Comparison of ENCODE assay signal across 17 cellular contexts in the genomic region with DNA sequence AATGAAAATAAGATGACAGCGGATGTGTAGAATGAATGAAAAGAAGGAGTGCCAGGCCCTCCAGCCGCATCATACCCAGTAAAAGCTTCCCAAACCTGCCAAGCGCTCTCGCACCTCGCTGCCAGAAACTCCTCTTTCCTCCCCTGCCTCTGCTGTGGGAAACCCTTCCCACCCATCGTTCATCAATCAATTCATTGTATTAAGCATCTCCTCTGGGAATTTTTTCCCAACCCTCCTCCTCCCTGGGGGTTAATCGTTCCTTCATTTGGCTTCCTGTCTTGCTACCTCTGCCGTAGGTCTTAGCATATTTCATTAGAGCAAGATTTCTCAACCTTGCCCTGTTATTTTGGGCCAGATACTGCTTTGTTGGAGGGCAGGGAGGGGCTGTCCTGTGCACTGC.
DNase-seq lines count a peak whose midpoint lies in the region; ATAC-seq and TF ChIP-seq lines count a peak whose summit lies in the region.
"Had no signal": no experiment of that assay in that cellular context is flagged by ENCODE, and none has a peak within 500 bp of the region (broad histone marks: within the 10 kb centered on the region; RNA-seq: fewer than 3 reads in every experiment).

No MANE protein-coding gene starts in this region.

- H3K36me3 ChIP-seq in sigmoid colon, result no peaks in the 10 kb centered on the region
- H3K36me3 ChIP-seq: HAP-1 had no signal

- H3K4me1 ChIP-seq in H9 (ENCODE audit: insufficient read depth, low read length) (no peaks in the 10 kb centered on the region), sigmoid colon (no peaks in the 10 kb centered on the region)
- H3K4me1 ChIP-seq: HAP-1 had no signal

- CTCF ChIA-PET in activated CD4-positive, alpha-beta T cell treated with anti-CD3 and anti-CD28 coated beads for 36 hours (lab: Charles Lee), result no interaction called here

- H2BK15ac ChIP-seq in H9 (ENCODE audit: low read depth, low read length), result no peak overlapping the region

- H2BK5ac ChIP-seq in H9 (ENCODE audit: insufficient read length, low read length), result no peak overlapping the region

- intact Hi-C loops in sigmoid colon (cut with DNase I), result no loop called here
- intact Hi-C loops in activated CD4-positive, alpha-beta T cell treated with anti-CD3 and anti-CD28 coated beads for 36 hours (cut with DNase I, micrococcal nuclease), result no loop called here

- no peak for TF ChIP-seq POLR2A in sigmoid colon (IDR thresholded peaks at IDR 0.05)

- H2BK120ac ChIP-seq in H9 (ENCODE audit: low read depth, low read length, poor library complexity, severe bottlenecking), result no peak overlapping the region

- H3K23me2 ChIP-seq in H9 (ENCODE audit: insufficient read length, low read depth, low read length, poor library complexity, severe bottlenecking), result no peaks in the 10 kb centered on the region

- no peak overlapping the region for H4K91ac ChIP-seq in H9 (ENCODE audit: insufficient read length, low read depth, low read length)

- no peak overlapping the region for H3K56ac ChIP-seq in H9 (ENCODE audit: insufficient read length, low read depth, low read length)

- H3K9me3 Mint-ChIP-seq in H9 (no peaks in the 10 kb centered on the region), glutamatergic neuron (ENCODE audit: unreplicated experiment) (peaks cover 5% of the 10 kb centered on the region)
- no peaks in the 10 kb centered on the region for H3K9me3 Mint-ChIP-seq in activated CD4-positive, alpha-beta T cell treated with anti-CD3 and anti-CD28 coated beads for 36 hours (ENCODE audit: low read depth)
- H3K9me3 Mint-ChIP-seq: CD8-positive, alpha-beta T cell; GM23338; HFFc6 had no signal

- no peak overlapping the region for H3K18ac ChIP-seq in H9 (ENCODE audit: insufficient read length, low read depth, low read length)

- H3K9ac ChIP-seq in H9 (ENCODE audit: extremely low read depth, insufficient read length, low read length), result no peak overlapping the region

- no peak overlapping the region for H3K4me2 ChIP-seq in H9 (ENCODE audit: insufficient read depth, insufficient read length, low read length)
- H3K4me2 ChIP-seq: GM23338 had no signal

- no CpG with 5 or more reads among the region's 8 CpGs for WGBS in H9 (ENCODE audit: extremely low coverage, insufficient read length, low lambda C conversion rate)
- WGBS in sigmoid colon, 2 donors, result 64 to 73% methylated on average over 8 of the region's 8 CpGs

- no peak overlapping the region for H2BK20ac ChIP-seq in H9 (ENCODE audit: low read depth, low read length, poor library complexity, severe bottlenecking)

- no peak overlapping the region for H3K4me3 Mint-ChIP-seq in H9
- H3K4me3 Mint-ChIP-seq in glutamatergic neuron (ENCODE audit: unreplicated experiment), result peak overlapping the region; percentile 2
- no peak overlapping the region for H3K4me3 Mint-ChIP-seq in activated CD4-positive, alpha-beta T cell treated with anti-CD3 and anti-CD28 coated beads for 36 hours
- H3K4me3 Mint-ChIP-seq: CD4-positive, CD25-positive, alpha-beta regulatory T cell; CD8-positive, alpha-beta T cell; GM23338; HFFc6 had no signal

- H3K79me2 ChIP-seq in H9 (ENCODE audit: insufficient read depth, low read length), result no peaks in the 10 kb centered on the region

- no peak for ATAC-seq in activated CD4-positive, alpha-beta T cell treated with anti-CD3 and anti-CD28 coated beads for 36 hours
- ATAC-seq: CD8-positive, alpha-beta T cell; GM12878; GM23338 had no signal

- H3K27me3 ChIP-seq in H9 (ENCODE audit: insufficient read depth, low read length) (no peaks in the 10 kb centered on the region), sigmoid colon (peaks cover 0 to 37% (median 0%) of the 10 kb centered on the region in 3 donors)

- DNase-seq in H9, result no peak
- no peak for DNase-seq in glutamatergic neuron
- peak; percentile 5 for DNase-seq in sigmoid colon
- DNase-seq in activated CD4-positive, alpha-beta T cell treated with anti-CD3 and anti-CD28 coated beads for 36 hours, result no peak
- no peak for DNase-seq in NCI-H345 (lab: John Stamatoyannopoulos, UW)
- DNase-seq in medulla oblongata (ENCODE audit: extremely low spot score), result no peak
- DNase-seq: CD4-positive, CD25-positive, alpha-beta regulatory T cell; CD8-positive, alpha-beta T cell; DMS 273 treated with DMSO at 0.1 percent for 48 hours; DMS79; EL; GDM1; HFFc6 had no signal

- H2AFZ ChIP-seq in H9 (ENCODE audit: low read length), result no peak overlapping the region
- H2AFZ ChIP-seq: GM23338 had no signal

- no peak overlapping the region for H3K4ac ChIP-seq in H9 (ENCODE audit: low read depth, low read length)

- no peak overlapping the region for H3T11ph ChIP-seq in H9 (ENCODE audit: low read length)

- H3K27ac Mint-ChIP-seq in H9, result no peak overlapping the region
- H3K27ac Mint-ChIP-seq in glutamatergic neuron (ENCODE audit: unreplicated experiment), result no peak overlapping the region
- H3K27ac Mint-ChIP-seq in activated CD4-positive, alpha-beta T cell treated with anti-CD3 and anti-CD28 coated beads for 36 hours, result no peak overlapping the region
- H3K27ac Mint-ChIP-seq: CD4-positive, CD25-positive, alpha-beta regulatory T cell; CD8-positive, alpha-beta T cell; GM23338; HFFc6 had no signal

- H3K4me1 Mint-ChIP-seq in H9, result 0 out of 4 replicates have a peak, but pooled peaks cover 0 to 2% of the 10 kb centered on the region in 2 experiments
- peaks cover 43% of the 10 kb centered on the region for H3K4me1 Mint-ChIP-seq in glutamatergic neuron (ENCODE audit: low read depth, unreplicated experiment)
- H3K4me1 Mint-ChIP-seq in activated CD4-positive, alpha-beta T cell treated with anti-CD3 and anti-CD28 coated beads for 36 hours, result no peaks in the 10 kb centered on the region
- H3K4me1 Mint-ChIP-seq: CD4-positive, CD25-positive, alpha-beta regulatory T cell had no signal

- no peak overlapping the region for H4K8ac ChIP-seq in H9 (replicated peaks; ENCODE audit: insufficient read length, low read depth, low read length)

- no peak overlapping the region for H4K5ac ChIP-seq in H9 (ENCODE audit: insufficient read length, low read depth, low read length)

- H4K20me1 ChIP-seq in H9 (ENCODE audit: control insufficient read depth, insufficient read depth, insufficient read length), result no peaks in the 10 kb centered on the region

- H3K27ac ChIP-seq in H9 (ENCODE audit: insufficient read length, low read depth, low read length) (no peak overlapping the region), sigmoid colon (no peak overlapping the region)
- H3K27ac ChIP-seq: C4-2B had no signal

- TF ChIP-seq EP300 in sigmoid colon (IDR thresholded peaks at IDR 0.05), result no peak

- no peak overlapping the region for H2AK5ac ChIP-seq in H9 (ENCODE audit: insufficient read length, low read length)

- POLR2A ChIA-PET in activated CD4-positive, alpha-beta T cell treated with anti-CD3 and anti-CD28 coated beads for 36 hours (lab: Charles Lee), result no interaction called here

- H3K9me3 ChIP-seq in H9 (ENCODE audit: control insufficient read depth, low read depth, low read length) (no peaks in the 10 kb centered on the region), sigmoid colon (no peaks in the 10 kb centered on the region)
- H3K9me3 ChIP-seq: HAP-1 had no signal

- no peak overlapping the region for H2BK12ac ChIP-seq in H9 (ENCODE audit: insufficient read length, low read depth, low read length)

- H3K23ac ChIP-seq in H9 (ENCODE audit: insufficient read length, low read depth, low read length), result no peak overlapping the region

- no peaks in the 10 kb centered on the region for H3K79me1 ChIP-seq in H9 (ENCODE audit: insufficient read depth, low read depth, low read length, poor library complexity, severe bottlenecking)

- peaks cover 26% of the 10 kb centered on the region for H3K27me3 Mint-ChIP-seq in H9 (ENCODE audit: low read depth)
- H3K27me3 Mint-ChIP-seq in glutamatergic neuron (ENCODE audit: unreplicated experiment), result peaks cover 6% of the 10 kb centered on the region
- peaks cover 27% of the 10 kb centered on the region for H3K27me3 Mint-ChIP-seq in activated CD4-positive, alpha-beta T cell treated with anti-CD3 and anti-CD28 coated beads for 36 hours

- H3K36me3 Mint-ChIP-seq in H9 (ENCODE audit: insufficient read depth in 1 of 3, low read depth in 3 of 3), result no peaks in the 10 kb centered on the region
- no peaks in the 10 kb centered on the region for H3K36me3 Mint-ChIP-seq in glutamatergic neuron (ENCODE audit: unreplicated experiment)
- no peaks in the 10 kb centered on the region for H3K36me3 Mint-ChIP-seq in activated CD4-positive, alpha-beta T cell treated with anti-CD3 and anti-CD28 coated beads for 36 hours (ENCODE audit: low read depth)
- H3K36me3 Mint-ChIP-seq: CD4-positive, CD25-positive, alpha-beta regulatory T cell; CD8-positive, alpha-beta T cell had no signal

- H3K14ac ChIP-seq in H9 (ENCODE audit: insufficient read depth, low read length), result peak overlapping the region; percentile 43; the same call in 1 of the 2 replicates

- H3K4me3 ChIP-seq in sigmoid colon, result no peak overlapping the region
- H3K4me3 ChIP-seq: GM12878, GM23338, HAP-1 had no signal

- TF ChIP-seq CTCF in H9 (conservative IDR thresholded peaks at IDR 0.05) (no peak), glutamatergic neuron (IDR thresholded peaks at IDR 0.05; ENCODE audit: partially characterized antibody, unreplicated experiment) (no peak), sigmoid colon (IDR thresholded peaks at IDR 0.05) (no peak)
